ENCODE assay signal across 8 cellular contexts in the genomic region with DNA sequence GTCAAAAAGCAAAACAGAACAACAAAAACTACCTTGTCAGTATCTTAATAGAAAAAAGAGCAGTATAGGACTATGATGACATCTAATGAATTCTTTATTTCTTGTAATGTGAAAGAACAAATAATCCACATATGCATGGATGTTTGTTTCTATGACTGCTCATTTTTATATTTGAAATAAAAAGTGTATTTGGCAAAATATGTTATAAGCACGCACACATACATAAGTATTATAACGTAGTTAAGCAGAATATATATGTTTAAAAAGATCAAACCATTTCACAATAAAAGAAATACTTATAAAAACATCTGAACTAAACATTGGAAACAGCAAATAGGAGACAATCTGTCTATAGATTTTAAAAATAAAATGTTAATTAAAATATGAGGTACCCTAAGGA.
"Had no signal": no experiment of that assay in that cellular context is flagged by ENCODE, and none has a peak within 500 bp of the region (broad histone marks: within the 10 kb centered on the region; RNA-seq: fewer than 3 reads in every experiment).

No MANE protein-coding gene starts in this region.

- H3K27ac Mint-ChIP-seq: GM23338, H9, IgD-negative memory B cell had no signal

- H3K4me3 Mint-ChIP-seq: GM23338, H9, IgD-negative memory B cell had no signal

- H3K4me3 ChIP-seq: GM23338 had no signal

- H3K9me3 Mint-ChIP-seq: GM23338, H9 had no signal

- H2AFZ ChIP-seq: GM23338 had no signal

- H3K27me3 Mint-ChIP-seq: IgD-negative memory B cell had no signal

- H3K36me3 Mint-ChIP-seq: IgD-negative memory B cell had no signal

- H3K4me1 Mint-ChIP-seq: GM23338, IgD-negative memory B cell had no signal

- DNase-seq: H9, HCEC 1CT, KG1 had no signal

- FAIRE-seq: H1, H54, HTR-8/SVneo had no signal

- H3K4me2 ChIP-seq: GM23338 had no signal

- ATAC-seq: GM23338 had no signal
